ENCODE assay signal across 8 cellular contexts in the genomic region with DNA sequence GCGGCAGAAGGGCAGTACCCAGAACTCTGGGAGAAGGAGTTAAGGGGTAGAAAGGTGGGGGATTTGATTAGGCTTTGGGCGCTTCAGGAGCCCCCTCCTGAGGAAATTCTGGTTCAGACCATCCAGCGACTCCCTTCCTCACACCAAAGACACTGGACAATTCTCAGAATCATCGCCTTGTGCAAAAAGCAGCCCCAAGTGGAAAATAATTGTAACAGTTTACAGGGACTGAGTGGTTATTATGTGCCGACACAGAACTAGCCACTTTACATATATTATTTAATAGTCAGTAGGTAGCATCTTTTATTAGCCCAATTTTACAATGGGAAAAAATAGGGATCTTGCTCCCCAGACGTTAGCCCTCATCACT. TPM values are rescaled to one million over a fixed set of nuclear protein-coding genes. Genes with fewer than 3 reads are reported as not detected.
A peak's percentile ranks its signal among the peaks of the same experiment; 100 is the strongest.
DNase-seq lines count a peak whose midpoint lies in the region; ATAC-seq and TF ChIP-seq lines count a peak whose summit lies in the region.

No MANE protein-coding gene starts in this region.

- H3K4me3 ChIP-seq in GM08714 (ENCODE audit: low read length) (peak overlapping the region; percentile 44; the same call in 1 of the 2 replicates), fibroblast of lung (replicated peaks in 1 of 4; ENCODE audit: control extremely low read depth in 1 of 4, insufficient read depth in 1 of 4, low read depth in 3 of 4, low read length in 4 of 4) (peak overlapping the region; percentile 48 to 68 (median 64)), rectal smooth muscle tissue (ENCODE audit: low read length) (peak overlapping the region; percentile 74)

- peaks cover 11% of the 10 kb centered on the region for H3K4me1 ChIP-seq in fibroblast of lung (ENCODE audit: control insufficient read depth, extremely low read depth, insufficient read depth, low read length)
- peaks cover 14% of the 10 kb centered on the region for H3K4me1 ChIP-seq in rectal smooth muscle tissue (ENCODE audit: control insufficient read depth, insufficient read depth, low read length)

- H3K27ac ChIP-seq in fibroblast of lung (ENCODE audit: insufficient read depth, low read length), result peak overlapping the region; percentile 86
- peak overlapping the region; percentile 87 for H3K27ac ChIP-seq in rectal smooth muscle tissue (ENCODE audit: low read depth, low read length)

- H3K4me2 ChIP-seq in fibroblast of lung (ENCODE audit: extremely low read depth, insufficient read depth, low read length), result peak overlapping the region; percentile 90

- no peak for TF ChIP-seq CTCF in fibroblast of lung (conservative IDR thresholded peaks at IDR 0.05 in 1 of 2, IDR thresholded peaks at IDR 0.05 in 1 of 2; ENCODE audit: low read depth in 1 of 2, low read length in 2 of 2)

- peaks cover 12% of the 10 kb centered on the region for H3K36me3 ChIP-seq in fibroblast of lung (ENCODE audit: control insufficient read depth, insufficient read depth, low read length)
- H3K36me3 ChIP-seq in rectal smooth muscle tissue (ENCODE audit: control insufficient read depth, insufficient read depth, low read length), result peaks cover 18% of the 10 kb centered on the region

- peak overlapping the region; percentile 64 for H2AFZ ChIP-seq in fibroblast of lung (ENCODE audit: low read length)

- DNase-seq in fibroblast of lung (ENCODE audit: low read depth in 2 of 2), result no peak
- no peak for DNase-seq in NOMO-1 treated with DMSO at 0.1 percent for 48 hours (lab: John Stamatoyannopoulos, UW; ENCODE audit: unreplicated experiment)
- no peak for DNase-seq in erythroblast (lab: John Stamatoyannopoulos, UW)
- no peak for DNase-seq in activated effector memory CD4-positive, alpha-beta T cell treated with anti-CD3 and anti-CD28 coated beads, Interleukin-2, amount 50 U/mL, for 16 hours
- DNase-seq in ACHN, result no peak

- no peaks in the 10 kb centered on the region for H4K20me1 ChIP-seq in fibroblast of lung (ENCODE audit: control insufficient read depth, extremely low read depth, insufficient read depth, low read length)

- H3K9ac ChIP-seq in fibroblast of lung (ENCODE audit: insufficient read depth, low read length) (peak overlapping the region; percentile 77), rectal smooth muscle tissue (ENCODE audit: low read length) (peak overlapping the region; percentile 80)

- in situ Hi-C loops in ACHN (cut with HindIII; ENCODE audit: low pct_ligation_motif_present, low pct_unique_long_range_greater_than_20kb, low sequenced_read_pairs), result no loop called here

- no peaks in the 10 kb centered on the region for H3K27me3 ChIP-seq in fibroblast of lung (ENCODE audit: control insufficient read depth, insufficient read depth, low read length)
- H3K27me3 ChIP-seq in rectal smooth muscle tissue (ENCODE audit: control insufficient read depth, insufficient read depth, low read length), result no peaks in the 10 kb centered on the region

- no peaks in the 10 kb centered on the region for H3K9me3 ChIP-seq in fibroblast of lung (ENCODE audit: control insufficient read depth, insufficient read depth, low read depth, low read length)

- H3K79me2 ChIP-seq in fibroblast of lung (ENCODE audit: control insufficient read depth, insufficient read depth, low read length), result peaks cover 14% of the 10 kb centered on the region

- no peak for TF ChIP-seq POLR2A in erythroblast (IDR thresholded peaks at IDR 0.05; ENCODE audit: low read length)

- ATAC-seq in SK-N-SH treated with all-trans-retinoic acid at 6 μM for 48 hours, result no peak; the same call in 2 of the 3 replicates

TF ChIP-seq in SK-N-SH treated with all-trans-retinoic acid at 6 μM for 48 hours, 23 proteins besides CTCF, POLR2A, EP300 and RAD21:
- no peak for TF ChIP-seq ZNF565 (CRISPR knock-in tag; conservative IDR thresholded peaks at IDR 0.05; ENCODE audit: low read depth)
- TF ChIP-seq, protein P1, sequence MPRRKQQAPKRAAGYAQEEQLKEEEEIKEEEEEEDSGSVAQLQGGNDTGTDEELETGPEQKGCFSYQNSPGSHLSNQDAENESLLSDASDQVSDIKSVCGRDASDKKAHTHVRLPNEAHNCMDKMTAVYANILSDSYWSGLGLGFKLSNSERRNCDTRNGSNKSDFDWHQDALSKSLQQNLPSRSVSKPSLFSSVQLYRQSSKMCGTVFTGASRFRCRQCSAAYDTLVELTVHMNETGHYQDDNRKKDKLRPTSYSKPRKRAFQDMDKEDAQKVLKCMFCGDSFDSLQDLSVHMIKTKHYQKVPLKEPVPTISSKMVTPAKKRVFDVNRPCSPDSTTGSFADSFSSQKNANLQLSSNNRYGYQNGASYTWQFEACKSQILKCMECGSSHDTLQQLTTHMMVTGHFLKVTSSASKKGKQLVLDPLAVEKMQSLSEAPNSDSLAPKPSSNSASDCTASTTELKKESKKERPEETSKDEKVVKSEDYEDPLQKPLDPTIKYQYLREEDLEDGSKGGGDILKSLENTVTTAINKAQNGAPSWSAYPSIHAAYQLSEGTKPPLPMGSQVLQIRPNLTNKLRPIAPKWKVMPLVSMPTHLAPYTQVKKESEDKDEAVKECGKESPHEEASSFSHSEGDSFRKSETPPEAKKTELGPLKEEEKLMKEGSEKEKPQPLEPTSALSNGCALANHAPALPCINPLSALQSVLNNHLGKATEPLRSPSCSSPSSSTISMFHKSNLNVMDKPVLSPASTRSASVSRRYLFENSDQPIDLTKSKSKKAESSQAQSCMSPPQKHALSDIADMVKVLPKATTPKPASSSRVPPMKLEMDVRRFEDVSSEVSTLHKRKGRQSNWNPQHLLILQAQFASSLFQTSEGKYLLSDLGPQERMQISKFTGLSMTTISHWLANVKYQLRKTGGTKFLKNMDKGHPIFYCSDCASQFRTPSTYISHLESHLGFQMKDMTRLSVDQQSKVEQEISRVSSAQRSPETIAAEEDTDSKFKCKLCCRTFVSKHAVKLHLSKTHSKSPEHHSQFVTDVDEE (CRISPR knock-in tag; IDR thresholded peaks at IDR 0.05), result 0 out of 2 replicates have a peak, but pooled peaks have one; percentile 2

RNA-seq across cellular contexts. Expression of gene TRIM3, which starts 0.7 kb away (rescaled TPM):
- total RNA-seq in fibroblast of lung, result 24.1 and 29.7 TPM in 2 replicates
- 11.4 and 11.8 TPM in 2 replicates for polyA plus RNA-seq in fibroblast of lung
- polyA plus RNA-seq in fibroblast of lung (2012), result 11.9 and 14.3 TPM in 2 replicates
- polyA minus RNA-seq in fibroblast of lung (ENCODE audit: low replicate concordance), result 18.2 and 25.5 TPM in 2 replicates

RNA-seq across cellular contexts. Expression of gene ARFIP2, which starts 6.7 kb away (rescaled TPM):
- total RNA-seq in fibroblast of lung, result 34.9 and 47.6 TPM in 2 replicates
- 72.4 and 75.5 TPM in 2 replicates for polyA plus RNA-seq in fibroblast of lung
- polyA plus RNA-seq in fibroblast of lung (2012), result 55.4 and 57.7 TPM in 2 replicates
- polyA minus RNA-seq in fibroblast of lung (ENCODE audit: low replicate concordance), result 50.1 and 54.9 TPM in 2 replicates

RNA-seq across cellular contexts. Expression of gene TIMM10B, which starts 6.9 kb away (rescaled TPM):
- total RNA-seq in fibroblast of lung, result 38.5 and 47.4 TPM in 2 replicates
- 33.6 and 40.9 TPM in 2 replicates for polyA plus RNA-seq in fibroblast of lung
- 27.9 and 31.7 TPM in 2 replicates for polyA plus RNA-seq in fibroblast of lung (2012)
- 12.6 and 13.8 TPM in 2 replicates for polyA minus RNA-seq in fibroblast of lung (ENCODE audit: low replicate concordance)

RNA-seq across cellular contexts. Expression of gene DNHD1, which starts 22.7 kb away (rescaled TPM):
- 7.2 and 14.7 TPM in 2 replicates for total RNA-seq in fibroblast of lung
- 2.2 and 2.6 TPM in 2 replicates for polyA plus RNA-seq in fibroblast of lung
- polyA plus RNA-seq in fibroblast of lung (2012), result 2.0 and 2.2 TPM in 2 replicates
- polyA minus RNA-seq in fibroblast of lung (ENCODE audit: low replicate concordance), result 23.3 and 25.6 TPM in 2 replicates

RNA-seq across cellular contexts. Expression of gene HPX, which starts 33.6 kb away (rescaled TPM):
- total RNA-seq in fibroblast of lung, result 0.26 and 0.83 TPM in 2 replicates
- 0.18 and 0.28 TPM in 2 replicates for polyA plus RNA-seq in fibroblast of lung
- 0.17 and 0.22 TPM in 2 replicates for polyA plus RNA-seq in fibroblast of lung (2012)
- not detected in 2 replicates for polyA minus RNA-seq in fibroblast of lung (ENCODE audit: low replicate concordance)
